In genomic region chr20:45346291-45346718, GRCh38 we compare ENCODE assay signal across 9 cellular contexts. TPM values are rescaled to one million over a fixed set of nuclear protein-coding genes. Genes with fewer than 3 reads are reported as not detected.
DNase-seq lines count a peak whose midpoint lies in the region; ATAC-seq and TF ChIP-seq lines count a peak whose summit lies in the region.
"Had no signal": no experiment of that assay in that cellular context is flagged by ENCODE, and none has a peak within 500 bp of the region (broad histone marks: within the 10 kb centered on the region; RNA-seq: fewer than 3 reads in every experiment).

No MANE protein-coding gene starts in this region.

- TF ChIP-seq CTCF in fibroblast of the aortic adventitia (IDR thresholded peaks at IDR 0.05; ENCODE audit: insufficient read depth, low read length), result no peak

- peak overlapping the region; percentile 87 for H3K4me3 ChIP-seq in fibroblast of the aortic adventitia (ENCODE audit: low read depth, low read length)
- peak overlapping the region; percentile 88 for H3K4me3 ChIP-seq in skeletal muscle cell (ENCODE audit: low read depth, low read length)

- DNase-seq in UCSD-AML1 (lab: John Stamatoyannopoulos, UW; ENCODE audit: unreplicated experiment) (peak; percentile 64), fibroblast of the aortic adventitia (ENCODE audit: low read depth) (no peak), skeletal muscle cell (ENCODE audit: low read depth) (no peak), SHP77 treated with DMSO at 0.1 percent for 48 hours (lab: John Stamatoyannopoulos, UW) (no peak), EL (no peak), NCI-H2171 (lab: John Stamatoyannopoulos, UW) (no peak)

- peak; percentile 43 for ATAC-seq in GM21423 (IDR thresholded peaks at IDR 0.05; ENCODE audit: unreplicated experiment)
- no peak for ATAC-seq in GM18511 (IDR thresholded peaks at IDR 0.05; ENCODE audit: unreplicated experiment)

RNA-seq across cellular contexts. Expression of gene SDC4, which starts 1.9 kb away (rescaled TPM):
- total RNA-seq in fibroblast of the aortic adventitia (ENCODE audit: low replicate concordance), result 91.1 and 150 TPM in 2 replicates

RNA-seq across cellular contexts. Expression of gene SYS1, which starts 16.7 kb away (rescaled TPM):
- 27.9 and 29.4 TPM in 2 replicates for total RNA-seq in fibroblast of the aortic adventitia (ENCODE audit: low replicate concordance)

RNA-seq across cellular contexts. Expression of gene TP53TG5, which starts 31.8 kb away (rescaled TPM):
- 0.09 TPM in 1 of 2 replicates, not detected in the other for total RNA-seq in fibroblast of the aortic adventitia (ENCODE audit: low replicate concordance)

RNA-seq across cellular contexts. Expression of gene MATN4, which starts 38.2 kb away (rescaled TPM):
- not detected in 2 replicates for total RNA-seq in fibroblast of the aortic adventitia (ENCODE audit: low replicate concordance)
- total RNA-seq: left colon had no signal

RNA-seq across cellular contexts. Expression of gene RBPJL, which starts 39.7 kb away (rescaled TPM):
- not detected in 2 replicates for total RNA-seq in fibroblast of the aortic adventitia (ENCODE audit: low replicate concordance)
- total RNA-seq: left colon had no signal
